Comparison of ENCODE assay signal across 12 cellular contexts in genomic region chr1:53266038-53266437, GRCh38. TPM values are rescaled to one million over a fixed set of nuclear protein-coding genes. Genes with fewer than 3 reads are reported as not detected.
DNase-seq lines count a peak whose midpoint lies in the region; ATAC-seq, FAIRE-seq and TF ChIP-seq lines count a peak whose summit lies in the region.
"Had no signal": no experiment of that assay in that cellular context is flagged by ENCODE, and none has a peak within 500 bp of the region (broad histone marks: within the 10 kb centered on the region; RNA-seq: fewer than 3 reads in every experiment).

No MANE protein-coding gene starts in this region.

- no peaks in the 10 kb centered on the region for H3K9me3 ChIP-seq in HEK293 (ENCODE audit: control insufficient read depth, insufficient read depth, low read depth, low read length)
- H3K9me3 ChIP-seq in kidney (ENCODE audit: control insufficient read depth in 1 of 2, low read length in 2 of 2), result no peaks in the 10 kb centered on the region
- H3K9me3 ChIP-seq: uterus had no signal

- H3K4me1 Mint-ChIP-seq in activated T-helper 2 cell treated with anti-CD3 and anti-CD28 coated beads, Interferon-gamma antibody, Interleukin-2, Interleukin-4, amounts not matched to agents 10 μg/mL and 5 μg/mL and 100 μg/mL, durations not matched to agents 14 hours and 24 hours and 36 hours (ENCODE audit: low read depth), result no peaks in the 10 kb centered on the region
- H3K4me1 Mint-ChIP-seq: naive thymus-derived CD4-positive, alpha-beta T cell had no signal

- H3K27ac ChIP-seq in HEK293 (ENCODE audit: extremely low read depth, low read depth, low read length), result no peak overlapping the region
- H3K27ac ChIP-seq in kidney (ENCODE audit: low read depth in 2 of 2, low read length in 2 of 2), result no peak overlapping the region
- H3K27ac ChIP-seq: uterus had no signal

- H3K4me3 ChIP-seq in HEK293 (ENCODE audit: low read depth, low read length) (no peak overlapping the region), kidney (ENCODE audit: low read length in 2 of 2) (no peak overlapping the region)
- H3K4me3 ChIP-seq: uterus had no signal

- no peak for FAIRE-seq in kidney (lab: Jason Lieb, UNC)

- CTCF ChIA-PET in HEK293 (lab: Yijun Ruan, JAX), result interaction anchor here (0.9 to 4.4 kb wide), 5 partner anchors 9 to 207 kb away, joined by 3 to 23 read pairs (median 5); no protein-coding TSS in a partner anchor

- no peak overlapping the region for H3K4me3 Mint-ChIP-seq in activated T-helper 2 cell treated with anti-CD3 and anti-CD28 coated beads, Interferon-gamma antibody, Interleukin-2, Interleukin-4, amounts not matched to agents 10 μg/mL and 5 μg/mL and 100 μg/mL, durations not matched to agents 14 hours and 24 hours and 36 hours (ENCODE audit: low read depth)
- H3K4me3 Mint-ChIP-seq: naive thymus-derived CD4-positive, alpha-beta T cell had no signal

- TF ChIP-seq CTCF in HEK293 (tag by site-specific recombination; IDR thresholded peaks at IDR 0.05) (peak; percentile 33; the same call in 1 of the 2 replicates), kidney (IDR thresholded peaks at IDR 0.05; ENCODE audit: borderline replicate concordance, extremely low read depth, insufficient read depth) (peak; percentile 15)

- intact Hi-C loops in kidney (cut with DNase I), result no loop called here
- intact Hi-C loops in activated T-helper 2 cell treated with anti-CD3 and anti-CD28 coated beads, Interferon-gamma antibody, Interleukin-2, Interleukin-4, amounts not matched to agents 10 μg/mL and 5 μg/mL and 100 μg/mL, durations not matched to agents 14 hours and 24 hours and 36 hours (cut with micrococcal nuclease), result no loop called here

- POLR2A ChIA-PET in HEK293 (lab: Yijun Ruan, JAX), result no interaction called here

- H3K9ac ChIP-seq in kidney (ENCODE audit: low read length in 2 of 2), result no peak overlapping the region

- no peak overlapping the region for H3K27ac Mint-ChIP-seq in activated T-helper 2 cell treated with anti-CD3 and anti-CD28 coated beads, Interferon-gamma antibody, Interleukin-2, Interleukin-4, amounts not matched to agents 10 μg/mL and 5 μg/mL and 100 μg/mL, durations not matched to agents 14 hours and 24 hours and 36 hours
- H3K27ac Mint-ChIP-seq: naive thymus-derived CD4-positive, alpha-beta T cell had no signal

- no peaks in the 10 kb centered on the region for H3K4me1 ChIP-seq in HEK293 (ENCODE audit: control insufficient read depth, insufficient read depth, low read length)
- no peaks in the 10 kb centered on the region for H3K4me1 ChIP-seq in kidney (ENCODE audit: control insufficient read depth in 1 of 2, insufficient read depth in 1 of 2, low read depth in 1 of 2, low read length in 2 of 2)
- H3K4me1 ChIP-seq: uterus had no signal

- DNase-seq in COLO668 (lab: John Stamatoyannopoulos, UW; ENCODE audit: unreplicated experiment) (peak; percentile 17), SW480 (ENCODE audit: low spot score) (peak; percentile 12), kidney (no peak), DMS114 treated with DMSO at 0.1 percent for 48 hours (lab: John Stamatoyannopoulos, UW; ENCODE audit: unreplicated experiment) (no peak), SHP77 (lab: John Stamatoyannopoulos, UW) (no peak)
- DNase-seq in activated T-helper 2 cell treated with anti-CD3 and anti-CD28 coated beads, Interferon-gamma antibody, Interleukin-2, Interleukin-4, amounts not matched to agents 10 μg/mL and 5 μg/mL and 100 μg/mL, durations not matched to agents 14 hours and 24 hours and 36 hours (ENCODE audit: low spot score), result no peak
- DNase-seq: foreskin melanocyte; naive thymus-derived CD4-positive, alpha-beta T cell; NCI-H446 treated with DMSO at 0.1 percent for 48 hours; uterus had no signal

- H3K9me3 Mint-ChIP-seq in activated T-helper 2 cell treated with anti-CD3 and anti-CD28 coated beads, Interferon-gamma antibody, Interleukin-2, Interleukin-4, amounts not matched to agents 10 μg/mL and 5 μg/mL and 100 μg/mL, durations not matched to agents 14 hours and 24 hours and 36 hours, result no peaks in the 10 kb centered on the region
- H3K9me3 Mint-ChIP-seq: naive thymus-derived CD4-positive, alpha-beta T cell had no signal

- H3K36me3 ChIP-seq in HEK293 (ENCODE audit: control insufficient read depth in 2 of 2, insufficient read depth in 1 of 2, low read length in 2 of 2) (peaks cover 0 to 74% of the 10 kb centered on the region in 2 experiments; a peak in 1 of 3 replicates), kidney (ENCODE audit: control insufficient read depth in 1 of 2, insufficient read depth in 2 of 2, low read length in 2 of 2) (no peaks in the 10 kb centered on the region)
- H3K36me3 ChIP-seq: uterus had no signal

- no peaks in the 10 kb centered on the region for H3K27me3 Mint-ChIP-seq in activated T-helper 2 cell treated with anti-CD3 and anti-CD28 coated beads, Interferon-gamma antibody, Interleukin-2, Interleukin-4, amounts not matched to agents 10 μg/mL and 5 μg/mL and 100 μg/mL, durations not matched to agents 14 hours and 24 hours and 36 hours (ENCODE audit: low read depth)
- H3K27me3 Mint-ChIP-seq: naive thymus-derived CD4-positive, alpha-beta T cell had no signal

- ATAC-seq in HG03520 (IDR thresholded peaks at IDR 0.05; ENCODE audit: unreplicated experiment), result no peak
- ATAC-seq: naive thymus-derived CD4-positive, alpha-beta T cell had no signal

- H3K36me3 Mint-ChIP-seq in activated T-helper 2 cell treated with anti-CD3 and anti-CD28 coated beads, Interferon-gamma antibody, Interleukin-2, Interleukin-4, amounts not matched to agents 10 μg/mL and 5 μg/mL and 100 μg/mL, durations not matched to agents 14 hours and 24 hours and 36 hours (ENCODE audit: low read depth), result peaks cover 72% of the 10 kb centered on the region

TF ChIP-seq in HEK293, 187 proteins besides CTCF, POLR2A, EP300 and RAD21:
- TF ChIP-seq HOXD13 (CRISPR knock-in tag; IDR thresholded peaks at IDR 0.05; ENCODE audit: borderline replicate concordance) (no peak), ZNF654 (tag by site-specific recombination; IDR thresholded peaks at IDR 0.05; ENCODE audit: low read depth) (peak; percentile 27)

RNA-seq across cellular contexts. Expression of gene MAGOH, which starts 27.7 kb away (rescaled TPM):
- total RNA-seq in kidney, result 39.4 TPM
- 64.6 TPM for polyA plus RNA-seq in kidney (ENCODE audit: insufficient read depth, low read depth, low replicate concordance)
- 89.0 and 90.2 TPM in 2 replicates for total RNA-seq in activated T-helper 2 cell treated with anti-CD3 and anti-CD28 coated beads, Interferon-gamma antibody, Interleukin-2, Interleukin-4, amounts not matched to agents 10 μg/mL and 5 μg/mL and 100 μg/mL, durations not matched to agents 14 hours and 24 hours and 36 hours

RNA-seq across cellular contexts. Expression of gene CZIB, which starts 45.6 kb away (rescaled TPM):
- total RNA-seq in kidney, result 54.1 TPM
- 76.5 TPM for polyA plus RNA-seq in kidney (ENCODE audit: insufficient read depth, low read depth, low replicate concordance)
- total RNA-seq in activated T-helper 2 cell treated with anti-CD3 and anti-CD28 coated beads, Interferon-gamma antibody, Interleukin-2, Interleukin-4, amounts not matched to agents 10 μg/mL and 5 μg/mL and 100 μg/mL, durations not matched to agents 14 hours and 24 hours and 36 hours, result 46.7 and 47.4 TPM in 2 replicates

Comparison
In these comparisons a context has a peak if more than half of its experiments do, and no peak if none do; other contexts are left out.
1. DNase-seq: peak in COLO668 (single experiment) and SW480 (single experiment); none in kidney (single experiment), DMS114 treated with DMSO at 0.1 percent for 48 hours (single experiment), activated T-helper 2 cell treated with anti-CD3 and anti-CD28 coated beads, Interferon-gamma antibody, Interleukin-2, Interleukin-4, amounts not matched to agents 10 μg/mL and 5 μg/mL and 100 μg/mL, durations not matched to agents 14 hours and 24 hours and 36 hours (single experiment) and SHP77 (0 of 2).